ENCODE assay signal across 15 cellular contexts in genomic region chr4:55768291-55768690, GRCh38. TPM values are rescaled to one million over a fixed set of nuclear protein-coding genes. Genes with fewer than 3 reads are reported as not detected.
DNase-seq lines count a peak whose midpoint lies in the region; ATAC-seq, FAIRE-seq and TF ChIP-seq lines count a peak whose summit lies in the region.
"Had no signal": no experiment of that assay in that cellular context is flagged by ENCODE, and none has a peak within 500 bp of the region (broad histone marks: within the 10 kb centered on the region; RNA-seq: fewer than 3 reads in every experiment).

No MANE protein-coding gene starts in this region.

- no peak for FAIRE-seq in RCC 7860 (lab: Jason Lieb, UNC)
- FAIRE-seq: G401.6 had no signal

- no peak for ATAC-seq in activated naive CD4-positive, alpha-beta T cell treated with anti-CD3 and anti-CD28 coated beads, Interleukin-2, amount 50 U/mL, for 72 hours

- TF ChIP-seq EP300 in tibial nerve (IDR thresholded peaks at IDR 0.05): no peak

- peak; percentile 71 for DNase-seq in ELR (ENCODE audit: low read depth)
- peak; percentile 63 for DNase-seq in RCC 7860 (ENCODE audit: low spot score)
- peak; percentile 81 for DNase-seq in epithelial cell of esophagus (ENCODE audit: low read depth)
- peak; percentile 74 for DNase-seq in non-pigmented ciliary epithelial cell (ENCODE audit: low read depth)
- no peak for DNase-seq in tibial nerve (ENCODE audit: low spot score in 2 of 2)
- DNase-seq in amygdala (lab: John Stamatoyannopoulos, UW): no peak
- DNase-seq in activated naive CD4-positive, alpha-beta T cell treated with anti-CD3 and anti-CD28 coated beads, Interleukin-2, amount 50 U/mL, for 72 hours (ENCODE audit: low spot score in 2 of 2): no peak
- no peak for DNase-seq in adrenal gland
- DNase-seq: activated B cell treated with CpG ODN at 0.5 μM for 24 hours; activated effector memory CD4-positive, alpha-beta T cell treated with anti-CD3 and anti-CD28 coated beads, Interleukin-2, amount 50 U/mL, for 16 hours; MG63; stimulated activated CD4-positive, alpha-beta T cell treated with anti-CD3 and anti-CD28 coated beads, Interleukin-1b, Interleukin-23, amount 100 ng/mL, for 48 hours had no signal

- H3K27ac Mint-ChIP-seq in activated naive CD4-positive, alpha-beta T cell treated with anti-CD3 and anti-CD28 coated beads, Interleukin-2, amount 50 U/mL, for 72 hours: no peak overlapping the region
- H3K27ac Mint-ChIP-seq: activated B cell treated with CpG ODN at 0.5 μM for 24 hours, type B pancreatic cell had no signal

- H3K27ac ChIP-seq in tibial nerve: no peak overlapping the region
- no peak overlapping the region for H3K27ac ChIP-seq in adrenal gland
- H3K27ac ChIP-seq: epithelial cell of prostate had no signal

- H3K36me3 ChIP-seq in tibial nerve (no peaks in the 10 kb centered on the region), adrenal gland (replicated peaks in 1 of 2) (no peaks in the 10 kb centered on the region)
- H3K36me3 ChIP-seq: MG63 had no signal

- TF ChIP-seq POLR2A in tibial nerve (IDR thresholded peaks at IDR 0.05) (no peak), adrenal gland (IDR thresholded peaks at IDR 0.05) (no peak)

- no peaks in the 10 kb centered on the region for H3K4me1 ChIP-seq in tibial nerve
- no peaks in the 10 kb centered on the region for H3K4me1 ChIP-seq in adrenal gland (replicated peaks in 1 of 2)

- H3K9me3 ChIP-seq in tibial nerve (no peaks in the 10 kb centered on the region), adrenal gland (replicated peaks in 1 of 3) (no peaks in the 10 kb centered on the region)
- H3K9me3 ChIP-seq: MG63 had no signal

- intact Hi-C loops in adrenal gland (cut with DNase I): no loop called here

- WGBS in tibial nerve, 2 donors: 71 to 77% methylated on average over 3 of the region's 3 CpGs
- WGBS in adrenal gland, 4 donors: 74 to 82% (median 78%) methylated on average over 3 of the region's 3 CpGs

- TF ChIP-seq CTCF in epithelial cell of esophagus (IDR thresholded peaks at IDR 0.05; ENCODE audit: insufficient read depth, low read depth, low read length, missing control alignments): no peak
- TF ChIP-seq CTCF in tibial nerve (IDR thresholded peaks at IDR 0.05): no peak
- no peak for TF ChIP-seq CTCF in adrenal gland (IDR thresholded peaks at IDR 0.05)

- H3K9me3 Mint-ChIP-seq in activated naive CD4-positive, alpha-beta T cell treated with anti-CD3 and anti-CD28 coated beads, Interleukin-2, amount 50 U/mL, for 72 hours: no peaks in the 10 kb centered on the region
- H3K9me3 Mint-ChIP-seq: activated B cell treated with CpG ODN at 0.5 μM for 24 hours, type B pancreatic cell had no signal

- H3K4me3 ChIP-seq in epithelial cell of esophagus (ENCODE audit: low read length): no peak overlapping the region
- no peak overlapping the region for H3K4me3 ChIP-seq in tibial nerve
- no peak overlapping the region for H3K4me3 ChIP-seq in adrenal gland
- H3K4me3 ChIP-seq: MG63 had no signal

- H3K27me3 ChIP-seq in tibial nerve: no peaks in the 10 kb centered on the region
- no peaks in the 10 kb centered on the region for H3K27me3 ChIP-seq in adrenal gland
- H3K27me3 ChIP-seq: MG63 had no signal

- H3K36me3 Mint-ChIP-seq in activated naive CD4-positive, alpha-beta T cell treated with anti-CD3 and anti-CD28 coated beads, Interleukin-2, amount 50 U/mL, for 72 hours: no peaks in the 10 kb centered on the region
- H3K36me3 Mint-ChIP-seq: type B pancreatic cell had no signal

RNA-seq across cellular contexts. Expression of gene EXOC1L, which starts 51.3 kb away (rescaled TPM):
- total RNA-seq in tibial nerve (not detected), adrenal gland (not detected)
- total RNA-seq in activated naive CD4-positive, alpha-beta T cell treated with anti-CD3 and anti-CD28 coated beads, Interleukin-2, amount 50 U/mL, for 72 hours: not detected
- polyA plus RNA-seq in adrenal gland: under 1 TPM in 1 of 3 donors, not detected in 2; 0.17 TPM
- total RNA-seq: activated B cell treated with CpG ODN at 0.5 μM for 24 hours had no signal

Comparison
In these comparisons a context has a peak if more than half of its experiments do, and no peak if none do; other contexts are left out.
1. DNase-seq: peak in ELR (single experiment), RCC 7860 (single experiment), epithelial cell of esophagus (single experiment) and non-pigmented ciliary epithelial cell (single experiment); none in tibial nerve (0 of 2), amygdala (0 of 56), activated naive CD4-positive, alpha-beta T cell treated with anti-CD3 and anti-CD28 coated beads, Interleukin-2, amount 50 U/mL, for 72 hours (0 of 2) and adrenal gland (0 of 7).